ENCODE assay signal across 30 cellular contexts in genomic region chr6:41404221-41404866, GRCh38.
"Had no signal": no experiment of that assay in that cellular context is flagged by ENCODE, and none has a peak within 500 bp of the region (broad histone marks: within the 10 kb centered on the region; RNA-seq: fewer than 3 reads in every experiment).

No MANE protein-coding gene starts in this region.

- H3K4me1 ChIP-seq: gastroesophageal sphincter, left lung, parathyroid adenoma, psoas muscle, suprapubic skin, upper lobe of right lung had no signal

- H3K27ac ChIP-seq: brain microvascular endothelial cell, gastroesophageal sphincter, left lung, parathyroid adenoma, psoas muscle, spleen, suprapubic skin, tibial artery, upper lobe of right lung had no signal

- H3K36me3 Mint-ChIP-seq: activated naive CD4-positive, alpha-beta T cell treated with anti-CD3 and anti-CD28 coated beads, Interleukin-2, amount 10 ng/mL, durations not matched to agents 7 days and 5 days; activated naive CD8-positive, alpha-beta T cell treated with anti-CD3 and anti-CD28 coated beads, Interleukin-2, amount 10 ng/mL, durations not matched to agents 7 days and 5 days had no signal

- H3K9ac ChIP-seq: parathyroid adenoma had no signal

- H3K4me3 Mint-ChIP-seq: activated CD4-positive, alpha-beta memory T cell treated with anti-CD3 and anti-CD28 coated beads, Interleukin-2, amount 10 ng/mL, durations not matched to agents 7 days and 5 days; activated CD4-positive, alpha-beta T cell treated with anti-CD3 and anti-CD28 coated beads, Interleukin-2, amount 10 ng/mL, durations not matched to agents 24 days and 14 days; activated naive CD4-positive, alpha-beta T cell treated with anti-CD3 and anti-CD28 coated beads, Interleukin-2, amount 10 ng/mL, durations not matched to agents 7 days and 5 days; activated naive CD8-positive, alpha-beta T cell treated with anti-CD3 and anti-CD28 coated beads, Interleukin-2, amount 10 ng/mL, durations not matched to agents 7 days and 5 days; activated T-cell treated with anti-CD3 and anti-CD28 coated beads, Interleukin-2, amount 50 U/mL, for 24 hours; immature natural killer cell; neural crest cell; T-helper 17 cell had no signal

- H3K36me3 ChIP-seq: brain microvascular endothelial cell, gastroesophageal sphincter, left lung, spleen, suprapubic skin, tibial artery, upper lobe of right lung had no signal

- H3K79me2 ChIP-seq: parathyroid adenoma had no signal

- H3K9me3 ChIP-seq: mucosa of descending colon, suprapubic skin, upper lobe of right lung had no signal

- H3K27ac Mint-ChIP-seq: activated CD4-positive, alpha-beta memory T cell treated with anti-CD3 and anti-CD28 coated beads, Interleukin-2, amount 10 ng/mL, durations not matched to agents 7 days and 5 days; activated CD4-positive, alpha-beta T cell treated with anti-CD3 and anti-CD28 coated beads, Interleukin-2, amount 10 ng/mL, durations not matched to agents 24 days and 14 days; activated naive CD4-positive, alpha-beta T cell treated with anti-CD3 and anti-CD28 coated beads, Interleukin-2, amount 10 ng/mL, durations not matched to agents 7 days and 5 days; activated naive CD8-positive, alpha-beta T cell treated with anti-CD3 and anti-CD28 coated beads, Interleukin-2, amount 10 ng/mL, durations not matched to agents 7 days and 5 days; activated T-cell treated with anti-CD3 and anti-CD28 coated beads, Interleukin-2, amount 50 U/mL, for 24 hours; immature natural killer cell; T-helper 17 cell had no signal

- H2AFZ ChIP-seq: parathyroid adenoma had no signal

- H3K4me3 ChIP-seq: gastroesophageal sphincter, left lung, lung, mucosa of descending colon, psoas muscle, spleen, suprapubic skin, tibial artery, upper lobe of right lung had no signal

- H3K4me1 Mint-ChIP-seq: activated CD4-positive, alpha-beta memory T cell treated with anti-CD3 and anti-CD28 coated beads, Interleukin-2, amount 10 ng/mL, durations not matched to agents 7 days and 5 days; activated CD4-positive, alpha-beta T cell treated with anti-CD3 and anti-CD28 coated beads, Interleukin-2, amount 10 ng/mL, durations not matched to agents 24 days and 14 days; activated naive CD4-positive, alpha-beta T cell treated with anti-CD3 and anti-CD28 coated beads, Interleukin-2, amount 10 ng/mL, durations not matched to agents 7 days and 5 days; activated naive CD8-positive, alpha-beta T cell treated with anti-CD3 and anti-CD28 coated beads, Interleukin-2, amount 10 ng/mL, durations not matched to agents 7 days and 5 days; immature natural killer cell; T-helper 17 cell had no signal

- DNase-seq: activated CD4-positive, alpha-beta memory T cell treated with anti-CD3 and anti-CD28 coated beads, Interleukin-2, amount 10 ng/mL, durations not matched to agents 7 days and 5 days; activated CD4-positive, alpha-beta T cell treated with anti-CD3 and anti-CD28 coated beads, Interleukin-2, amount 10 ng/mL, durations not matched to agents 24 days and 14 days; activated CD4-positive, CD25-positive, alpha-beta regulatory T cell treated with anti-CD3 and anti-CD28 coated beads, Interleukin-2, amount 50 U/mL, for 72 hours; activated CD8-positive, alpha-beta memory T cell treated with anti-CD3 and anti-CD28 coated beads, Interleukin-2, amount 50 U/mL, for 48 hours; activated gamma-delta T cell; activated naive CD4-positive, alpha-beta T cell treated with anti-CD3 and anti-CD28 coated beads, Interleukin-2, amount 10 ng/mL, durations not matched to agents 7 days and 5 days; activated naive CD8-positive, alpha-beta T cell treated with anti-CD3 and anti-CD28 coated beads, Interleukin-2, amount 10 ng/mL, durations not matched to agents 7 days and 5 days; activated T-cell treated with anti-CD3 and anti-CD28 coated beads, Interleukin-2, amount 50 U/mL, for 24 hours; amniotic stem cell; brain microvascular endothelial cell; hippocampal formation; immature natural killer cell; left lung; mesendoderm; mucosa of descending colon; nucleus accumbens; psoas muscle; spleen; stimulated activated naive CD4-positive, alpha-beta T cell; T-helper 17 cell; T1000; tibial artery; upper lobe of right lung had no signal

- FAIRE-seq: astrocyte, endothelial cell of umbilical vein had no signal

- ATAC-seq: gastroesophageal sphincter, left lung, mucosa of descending colon, psoas muscle, T-helper 17 cell, upper lobe of right lung had no signal

- H3K9me3 Mint-ChIP-seq: activated CD4-positive, alpha-beta T cell treated with anti-CD3 and anti-CD28 coated beads, Interleukin-2, amount 10 ng/mL, durations not matched to agents 24 days and 14 days; activated naive CD8-positive, alpha-beta T cell treated with anti-CD3 and anti-CD28 coated beads, Interleukin-2, amount 10 ng/mL, durations not matched to agents 7 days and 5 days; neural crest cell had no signal
